ENCODE assay signal across 15 cellular contexts in genomic region chr1:67689267-67690017, GRCh38. TPM values are rescaled to one million over a fixed set of nuclear protein-coding genes. Genes with fewer than 3 reads are reported as not detected.
A peak's percentile ranks its signal among the peaks of the same experiment; 100 is the strongest.
DNase-seq lines count a peak whose midpoint lies in the region; ATAC-seq and TF ChIP-seq lines count a peak whose summit lies in the region.
"Had no signal": no experiment of that assay in that cellular context is flagged by ENCODE, and none has a peak within 500 bp of the region (broad histone marks: within the 10 kb centered on the region; RNA-seq: fewer than 3 reads in every experiment).

No MANE protein-coding gene starts in this region.

- intact Hi-C loops in activated CD4-positive, alpha-beta T cell treated with anti-CD3 and anti-CD28 coated beads for 36 hours (cut with DNase I, micrococcal nuclease) = loop anchor here (5.0 to 10.0 kb wide), 4 partner anchors 127 to 805 kb away; partner anchors contain the start of genes DEPDC1 (in 1 of the 2) and IL12RB2 (in 1 of the 2)

- POLR2A ChIA-PET in activated CD4-positive, alpha-beta T cell treated with anti-CD3 and anti-CD28 coated beads for 36 hours (lab: Charles Lee) = no interaction called here

- ATAC-seq in SK-N-SH treated with all-trans-retinoic acid at 6 μM for 48 hours = no peak
- no peak for ATAC-seq in GM18520 (IDR thresholded peaks at IDR 0.05; ENCODE audit: unreplicated experiment)
- no peak for ATAC-seq in activated CD4-positive, alpha-beta T cell treated with anti-CD3 and anti-CD28 coated beads for 36 hours
- ATAC-seq in GM21576 (IDR thresholded peaks at IDR 0.05; ENCODE audit: unreplicated experiment) = no peak
- no peak for ATAC-seq in GM21515 (IDR thresholded peaks at IDR 0.05; ENCODE audit: unreplicated experiment)
- ATAC-seq: gastroesophageal sphincter; natural killer cell treated with Interleukin-12 subunit alpha and Interleukin-12 subunit beta and Interleukin-15 and Interleukin-18, amount 100 ng/mL, for 72 hours; T-cell had no signal

- no peak overlapping the region for H3K27ac Mint-ChIP-seq in activated CD4-positive, alpha-beta T cell treated with anti-CD3 and anti-CD28 coated beads for 36 hours
- H3K27ac Mint-ChIP-seq: activated naive CD4-positive, alpha-beta T cell treated with anti-CD3 and anti-CD28 coated beads for 36 hours; T-cell had no signal

- TF ChIP-seq POLR2A in erythroblast (IDR thresholded peaks at IDR 0.05; ENCODE audit: low read length) = peak; percentile 23

- no peaks in the 10 kb centered on the region for H3K27me3 Mint-ChIP-seq in activated CD4-positive, alpha-beta T cell treated with anti-CD3 and anti-CD28 coated beads for 36 hours
- H3K27me3 Mint-ChIP-seq: natural killer cell treated with Interleukin-12 subunit alpha and Interleukin-12 subunit beta and Interleukin-15 and Interleukin-18, amount 100 ng/mL, for 72 hours; T-cell had no signal

- CTCF ChIA-PET in activated CD4-positive, alpha-beta T cell treated with anti-CD3 and anti-CD28 coated beads for 36 hours (lab: Charles Lee) = interaction anchor here (0.7 kb wide), 1 partner anchor 69 kb away, joined by 3 read pairs; no protein-coding TSS in a partner anchor

- H3K9me3 Mint-ChIP-seq in activated CD4-positive, alpha-beta T cell treated with anti-CD3 and anti-CD28 coated beads for 36 hours (ENCODE audit: low read depth) = no peaks in the 10 kb centered on the region
- H3K9me3 Mint-ChIP-seq: activated naive CD4-positive, alpha-beta T cell treated with anti-CD3 and anti-CD28 coated beads for 36 hours; natural killer cell treated with Interleukin-12 subunit alpha and Interleukin-12 subunit beta and Interleukin-15 and Interleukin-18, amount 100 ng/mL, for 72 hours; T-cell had no signal

- DNase-seq in HT1080 (ENCODE audit: low read depth) (peak; percentile 33), erythroblast (lab: John Stamatoyannopoulos, UW) (peak; percentile 40 to 64), renal cortical epithelial cell (ENCODE audit: low read depth) (peak; percentile 51)
- no peak for DNase-seq in activated CD4-positive, alpha-beta T cell treated with anti-CD3 and anti-CD28 coated beads for 36 hours
- DNase-seq: activated naive CD4-positive, alpha-beta T cell treated with anti-CD3 and anti-CD28 coated beads for 36 hours; kidney glomerular epithelial cell; stimulated activated CD4-positive, alpha-beta T cell treated with anti-CD3 and anti-CD28 coated beads, Interleukin-12 subunit alpha, Interleukin-12 subunit beta, amount 100 ng/mL, for 4 hours; T-cell; trophoblast cell had no signal

- peaks cover 25% of the 10 kb centered on the region for H3K4me1 Mint-ChIP-seq in activated CD4-positive, alpha-beta T cell treated with anti-CD3 and anti-CD28 coated beads for 36 hours

- H3K4me3 Mint-ChIP-seq in activated CD4-positive, alpha-beta T cell treated with anti-CD3 and anti-CD28 coated beads for 36 hours = no peak overlapping the region
- H3K4me3 Mint-ChIP-seq: activated naive CD4-positive, alpha-beta T cell treated with anti-CD3 and anti-CD28 coated beads for 36 hours; natural killer cell treated with Interleukin-12 subunit alpha and Interleukin-12 subunit beta and Interleukin-15 and Interleukin-18, amount 100 ng/mL, for 72 hours; T-cell had no signal

- peaks cover 30% of the 10 kb centered on the region for H3K36me3 Mint-ChIP-seq in activated CD4-positive, alpha-beta T cell treated with anti-CD3 and anti-CD28 coated beads for 36 hours (ENCODE audit: low read depth)

TF ChIP-seq in SK-N-SH treated with all-trans-retinoic acid at 6 μM for 48 hours, 23 proteins besides CTCF, POLR2A, EP300 and RAD21:
- no peak for TF ChIP-seq OSR1 (CRISPR knock-in tag; IDR thresholded peaks at IDR 0.05)
- TF ChIP-seq GLIS3 (CRISPR knock-in tag; IDR thresholded peaks at IDR 0.05) = peak; percentile 9; the same call in 1 of the 2 replicates
- peak; percentile 11; the same call in 1 of the 2 replicates for TF ChIP-seq PATZ1 (CRISPR knock-in tag; IDR thresholded peaks at IDR 0.05; ENCODE audit: borderline replicate concordance)
- no peak for TF ChIP-seq TOX (CRISPR knock-in tag; IDR thresholded peaks at IDR 0.05; ENCODE audit: borderline replicate concordance)
- TF ChIP-seq TSHZ2 (CRISPR knock-in tag; IDR thresholded peaks at IDR 0.05) = no peak
- TF ChIP-seq TCF4 (CRISPR knock-in tag; IDR thresholded peaks at IDR 0.05; ENCODE audit: borderline replicate concordance) = 0 out of 2 replicates have a peak, but pooled peaks have one; percentile 3
- 0 out of 2 replicates have a peak, but pooled peaks have one; percentile 14 for TF ChIP-seq CSRNP3 (CRISPR knock-in tag; IDR thresholded peaks at IDR 0.05)
- no peak for TF ChIP-seq ZFP30 (CRISPR knock-in tag; IDR thresholded peaks at IDR 0.05)
- no peak for TF ChIP-seq ZC3H10 (CRISPR knock-in tag; IDR thresholded peaks at IDR 0.05)
- TF ChIP-seq CREB5 (CRISPR knock-in tag; IDR thresholded peaks at IDR 0.05; ENCODE audit: low read depth) = peak; percentile 15; the same call in 1 of the 2 replicates

RNA-seq across cellular contexts. Expression of gene GADD45A, which starts 4.4 kb away (rescaled TPM):
- total RNA-seq in HT1080 (2014; rRNA removed; shearing (Covaris generic)) = 62.6 and 73.3 TPM in 2 replicates
- 128 and 147 TPM in 2 replicates for polyA plus RNA-seq in HT1080 (2015; cell fraction: cytosol; rRNA removed)
- polyA plus RNA-seq in HT1080 (2015; cell fraction: nucleus; rRNA removed) = 180 and 189 TPM in 2 replicates
- total RNA-seq in renal cortical epithelial cell = 47.8 and 53.8 TPM in 2 replicates
- total RNA-seq in activated CD4-positive, alpha-beta T cell treated with anti-CD3 and anti-CD28 coated beads for 36 hours = 10 to 100 TPM; 20.5 to 26.7 TPM
